1 cellular context compared by ENCODE assay signal in genomic region chr7:11786186-11786585, GRCh38.
A peak's percentile ranks its signal among the peaks of the same experiment; 100 is the strongest.
TF ChIP-seq lines count a peak whose summit lies in the region.

No MANE protein-coding gene starts in this region.

TF ChIP-seq in A549, 52 proteins besides CTCF, POLR2A, EP300 and RAD21 (continued from another document):
- TF ChIP-seq BCL3 (IDR thresholded peaks at IDR 0.05) (0 out of 3 replicates have a peak, but pooled peaks have one; percentile 47), HDAC2 (IDR thresholded peaks at IDR 0.05) (no peak), HOXA7 (CRISPR knock-in tag; IDR thresholded peaks at IDR 0.05) (no peak), MAX (IDR thresholded peaks at IDR 0.05) (peak; percentile 69), ATOH8 (CRISPR knock-in tag; IDR thresholded peaks at IDR 0.05; ENCODE audit: low read depth) (no peak), MAZ (IDR thresholded peaks at IDR 0.05; ENCODE audit: borderline replicate concordance, low read depth, low read length) (no peak), REST (IDR thresholded peaks at IDR 0.05) (no peak), ELK1 (IDR thresholded peaks at IDR 0.05; ENCODE audit: low read depth, low read length) (no peak), FOXS1 (CRISPR knock-in tag; IDR thresholded peaks at IDR 0.05) (no peak), KDM5A (IDR thresholded peaks at IDR 0.05) (no peak), HOXB5 (CRISPR knock-in tag; IDR thresholded peaks at IDR 0.05) (no peak), RARB (CRISPR knock-in tag; IDR thresholded peaks at IDR 0.05) (no peak), BHLHE40 (IDR thresholded peaks at IDR 0.05; ENCODE audit: low read depth, low read length) (no peak), ESRRA (IDR thresholded peaks at IDR 0.05; ENCODE audit: borderline replicate concordance, low read length) (no peak), ZC3H11A (IDR thresholded peaks at IDR 0.05) (no peak), SREBF2 (IDR thresholded peaks at IDR 0.05) (no peak), PBX3 (IDR thresholded peaks at IDR 0.05) (peak; percentile 41; the same call in 1 of the 2 replicates), FOSL2 (IDR thresholded peaks at IDR 0.05) (peak; percentile 16; the same call in 1 of the 2 replicates), FOSL2 (CRISPR knock-in tag; IDR thresholded peaks at IDR 0.05) (peak; percentile 70), KDM1A (IDR thresholded peaks at IDR 0.05; ENCODE audit: low read depth) (no peak), CBX8 (IDR thresholded peaks at IDR 0.05) (no peak)
